26 cellular contexts compared by ENCODE assay signal in genomic region chr13:73891805-73892204, GRCh38.
"Had no signal": no experiment of that assay in that cellular context is flagged by ENCODE, and none has a peak within 500 bp of the region (broad histone marks: within the 10 kb centered on the region; RNA-seq: fewer than 3 reads in every experiment).

No MANE protein-coding gene starts in this region.

- H3K27me3 ChIP-seq: esophagus muscularis mucosa, gastrocnemius medialis, heart right ventricle, spleen, testis, tibial nerve, upper lobe of right lung, vagina had no signal

- FAIRE-seq: endometrium, islet of Langerhans had no signal

- H3K27ac ChIP-seq: epithelial cell of prostate, esophagus muscularis mucosa, gastrocnemius medialis, heart right ventricle, left ventricle myocardium inferior, parathyroid adenoma, spleen, testis, tibial nerve, upper lobe of right lung, vagina had no signal

- H3K4me3 Mint-ChIP-seq: naive B cell; nephron progenitor cell; stimulated activated naive B cell treated with anti-CD40 and anti-IgM and Interleukin-4, amounts not matched to agents 10 μg/mL and 1 μg/mL and 100 μg/mL, for 72 hours; stimulated activated naive CD8-positive, alpha-beta T cell treated with anti-CD3 and anti-CD28 coated beads, Interleukin-15, amount 100 ng/mL, for 72 hours had no signal

- H3K27ac Mint-ChIP-seq: nephron progenitor cell; stimulated activated naive B cell treated with anti-CD40 and anti-IgM and Interleukin-4, amounts not matched to agents 10 μg/mL and 1 μg/mL and 100 μg/mL, for 72 hours; stimulated activated naive CD8-positive, alpha-beta T cell treated with anti-CD3 and anti-CD28 coated beads, Interleukin-15, amount 100 ng/mL, for 72 hours had no signal

- H3K9ac ChIP-seq: parathyroid adenoma had no signal

- H3K9me3 Mint-ChIP-seq: naive B cell; nephron progenitor cell; stimulated activated naive B cell treated with anti-CD40 and anti-IgM and Interleukin-4, amounts not matched to agents 10 μg/mL and 1 μg/mL and 100 μg/mL, for 72 hours; stimulated activated naive CD8-positive, alpha-beta T cell treated with anti-CD3 and anti-CD28 coated beads, Interleukin-15, amount 100 ng/mL, for 72 hours had no signal

- H3K9me3 ChIP-seq: esophagus muscularis mucosa, gastrocnemius medialis, heart right ventricle, left ventricle myocardium inferior, spleen, testis, tibial nerve, upper lobe of right lung, vagina had no signal

- H3K36me3 ChIP-seq: esophagus muscularis mucosa, gastrocnemius medialis, heart right ventricle, left ventricle myocardium inferior, spleen, tibial nerve, upper lobe of right lung, vagina had no signal

- ATAC-seq: gastrocnemius medialis; heart right ventricle; right cardiac atrium; stimulated activated naive B cell treated with anti-CD40 and anti-IgM and Interleukin-4, amounts not matched to agents 10 μg/mL and 1 μg/mL and 100 μg/mL, for 72 hours; stimulated activated naive CD8-positive, alpha-beta T cell treated with anti-CD3 and anti-CD28 coated beads, Interleukin-15, amount 100 ng/mL, for 72 hours; upper lobe of right lung had no signal

- DNase-seq: effector memory CD4-positive, alpha-beta T cell; gastrocnemius medialis; heart right ventricle; hypothalamus; kidney glomerular epithelial cell; left ventricle myocardium inferior; mesendoderm; naive B cell; nephron progenitor cell; right cardiac atrium; spleen; stimulated activated CD4-positive, alpha-beta T cell treated with anti-CD3 and anti-CD28 coated beads, Interleukin-15, amount 100 ng/mL, for 24 hours; stimulated activated CD4-positive, alpha-beta T cell treated with anti-CD3 and anti-CD28 coated beads, Interleukin-1b, Interleukin-23, amount 100 ng/mL, for 48 hours; stimulated activated CD4-positive, alpha-beta T cell treated with anti-CD3 and anti-CD28 coated beads, Interleukin-4, amount 100 ng/mL, for 24 hours; stimulated activated naive B cell treated with anti-CD40 and anti-IgM and Interleukin-4, amounts not matched to agents 10 μg/mL and 1 μg/mL and 100 μg/mL, for 72 hours; stimulated activated naive CD8-positive, alpha-beta T cell treated with anti-CD3 and anti-CD28 coated beads, Interleukin-15, amount 100 ng/mL, for 72 hours; testis; upper lobe of right lung had no signal

- H3K79me2 ChIP-seq: parathyroid adenoma had no signal

- H3K4me1 ChIP-seq: esophagus muscularis mucosa, gastrocnemius medialis, left ventricle myocardium inferior, parathyroid adenoma, spleen, tibial nerve, upper lobe of right lung, vagina had no signal

- H3K4me3 ChIP-seq: esophagus muscularis mucosa, gastrocnemius medialis, heart right ventricle, left ventricle myocardium inferior, lung, spleen, testis, tibial nerve, upper lobe of right lung, vagina had no signal

- H2AFZ ChIP-seq: parathyroid adenoma had no signal
